ENCODE assay signal across 25 cellular contexts in genomic region chr15:42353061-42353460, GRCh38.
"Had no signal": no experiment of that assay in that cellular context is flagged by ENCODE, and none has a peak within 500 bp of the region (broad histone marks: within the 10 kb centered on the region; RNA-seq: fewer than 3 reads in every experiment).

No MANE protein-coding gene starts in this region.

- H3K27me3 ChIP-seq: neutrophil, pancreas, right lobe of liver, sigmoid colon, stomach, thyroid gland, tibial nerve, upper lobe of left lung, vagina had no signal

- H3K4me3 ChIP-seq: pancreas, psoas muscle, right lobe of liver, sigmoid colon, stomach, thoracic aorta, thyroid gland, tibial nerve, upper lobe of left lung, vagina had no signal

- DNase-seq: naive thymus-derived CD8-positive, alpha-beta T cell; nephron progenitor cell; nucleus accumbens; pancreas; psoas muscle; right cardiac atrium; right lobe of liver; sigmoid colon; small intestine; stimulated activated CD4-positive, alpha-beta T cell treated with anti-CD3 and anti-CD28 coated beads, Interleukin-15, amount 100 ng/mL, for 24 hours; stimulated activated CD4-positive, alpha-beta T cell treated with anti-CD3 and anti-CD28 coated beads, Interleukin-2, amount 100 ng/mL, for 24 hours; stimulated activated CD4-positive, alpha-beta T cell treated with anti-CD3 and anti-CD28 coated beads, Interleukin-2, amount 100 ng/mL, for 48 hours; stimulated activated CD4-positive, alpha-beta T cell treated with anti-CD3 and anti-CD28 coated beads, Interleukin-4, amount 100 ng/mL, for 24 hours; stimulated activated naive B cell treated with anti-CD40 and anti-IgM and Interleukin-4, amounts not matched to agents 10 μg/mL and 1 μg/mL and 100 μg/mL, for 72 hours; stimulated activated naive CD4-positive, alpha-beta T cell treated with Interleukin-2 at 50 U/mL for 16 hours; stomach; thyroid gland; trophoblast cell; upper lobe of left lung had no signal

- H3K27ac ChIP-seq: neutrophil, pancreas, psoas muscle, right lobe of liver, sigmoid colon, stomach, thoracic aorta, thyroid gland, tibial nerve, upper lobe of left lung, vagina had no signal

- H3K9me3 ChIP-seq: neutrophil, pancreas, psoas muscle, right lobe of liver, sigmoid colon, stomach, thoracic aorta, thyroid gland, tibial nerve, upper lobe of left lung, vagina had no signal

- H3K4me1 ChIP-seq: pancreas, right lobe of liver, sigmoid colon, stomach, thyroid gland, tibial nerve, upper lobe of left lung, vagina had no signal

- ATAC-seq: naive thymus-derived CD8-positive, alpha-beta T cell; natural killer cell treated with Interleukin-12 subunit alpha and Interleukin-12 subunit beta and Interleukin-15 and Interleukin-18, amount 100 ng/mL, for 72 hours; pancreas; psoas muscle; right cardiac atrium; right lobe of liver; stimulated activated effector memory CD8-positive, alpha-beta T cell treated with anti-CD3 and anti-CD28 coated beads, Interleukin-12 subunit alpha, Interleukin-12 subunit beta, amount 100 ng/mL, for 72 hours; stimulated activated naive B cell treated with anti-CD40 and anti-IgM and Interleukin-4, amounts not matched to agents 10 μg/mL and 1 μg/mL and 100 μg/mL, for 72 hours had no signal
